18 cellular contexts compared by ENCODE assay signal in the genomic region with DNA sequence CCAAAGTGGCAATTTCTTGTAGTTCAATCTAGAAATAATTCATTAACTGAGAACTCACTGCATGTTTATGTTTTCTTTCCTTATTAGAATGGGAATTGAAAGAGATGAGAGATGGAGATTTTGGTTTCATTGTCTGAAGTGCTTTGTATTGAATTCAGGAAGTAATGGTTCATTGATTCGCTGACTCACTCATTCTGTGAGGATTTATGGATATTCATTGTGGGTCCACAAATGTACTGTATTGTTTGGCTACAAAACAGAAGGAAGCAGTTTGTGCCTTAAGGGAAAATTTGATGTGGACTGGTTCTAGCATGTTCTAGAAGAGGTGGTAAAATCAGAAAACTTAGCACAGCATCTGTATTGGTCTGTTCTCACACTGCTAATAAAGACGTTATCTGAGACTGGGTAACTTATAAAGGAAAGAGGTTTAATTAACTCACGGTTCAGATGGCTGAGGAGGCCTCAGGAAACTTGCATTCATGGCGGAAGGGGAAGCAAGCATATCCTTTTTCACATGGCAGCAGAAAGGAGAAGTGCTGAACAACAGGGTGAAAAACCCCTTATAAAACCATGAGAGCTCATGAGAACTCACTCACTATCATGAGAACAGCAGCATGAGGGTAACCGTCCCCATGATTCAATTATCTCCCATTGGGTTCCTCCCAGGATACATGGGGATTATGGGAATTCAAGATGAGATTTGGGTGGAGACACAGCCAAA.
DNase-seq lines count a peak whose midpoint lies in the region; ATAC-seq, FAIRE-seq and TF ChIP-seq lines count a peak whose summit lies in the region.
"Had no signal": no experiment of that assay in that cellular context is flagged by ENCODE, and none has a peak within 500 bp of the region (broad histone marks: within the 10 kb centered on the region; RNA-seq: fewer than 3 reads in every experiment).

No MANE protein-coding gene starts in this region.

- no peaks in the 10 kb centered on the region for H4K20me1 ChIP-seq in GM12878 (ENCODE audit: control insufficient read depth, insufficient read depth)

- CTCF ChIA-PET in A673 (lab: Charles Lee), result no interaction called here
- CTCF ChIA-PET in GM12878 (lab: Yijun Ruan, JAX), result no interaction called here

- ATAC-seq in GM18867 (IDR thresholded peaks at IDR 0.05; ENCODE audit: unreplicated experiment), result peak; percentile 70
- peak; percentile 52 for ATAC-seq in HG03432 (IDR thresholded peaks at IDR 0.05; ENCODE audit: unreplicated experiment)
- peak; percentile 44; the same call in 2 of the 3 replicates for ATAC-seq in GM12878
- ATAC-seq: left lobe of liver had no signal

- no peak overlapping the region for H3K4me2 ChIP-seq in GM12878 (ENCODE audit: control insufficient read depth, insufficient read depth)
- H3K4me2 ChIP-seq: smooth muscle cell had no signal

- RAD21 ChIA-PET in GM12878 (lab: Charles Lee; ENCODE audit: unreplicated experiment), result no interaction called here

- POLR2A ChIA-PET in A673 (lab: Charles Lee; ENCODE audit: low non-redundant PET) (no interaction called here), GM12878 (lab: Charles Lee) (no interaction called here)

- WGBS in GM12878 (ENCODE audit: insufficient coverage, insufficient replicate concordance, low lambda C conversion rate, missing lambda C conversion rate), result 18% methylated on average over 5 of the region's 5 CpGs

- no peak for TF ChIP-seq CTCF in A673 (conservative IDR thresholded peaks at IDR 0.05; ENCODE audit: low read depth, low read length)
- TF ChIP-seq CTCF in GM12878 (IDR thresholded peaks at IDR 0.05 in 2 of 3, conservative IDR thresholded peaks at IDR 0.05 in 1 of 3; ENCODE audit: control insufficient read depth in 2 of 3, extremely low read depth in 1 of 3, insufficient read depth in 1 of 3, low read depth in 3 of 3, low read length in 3 of 3), result no peak

- H3K36me3 ChIP-seq in A673 (ENCODE audit: insufficient read depth, low read length, poor library complexity, severe bottlenecking) (no peaks in the 10 kb centered on the region), GM12878 (ENCODE audit: control insufficient read depth in 2 of 2, insufficient read depth in 2 of 2, low read length in 1 of 2) (no peaks in the 10 kb centered on the region)
- H3K36me3 ChIP-seq: cardiac muscle cell, HAP-1 had no signal

- no peak for TF ChIP-seq POLR2A in GM12878 (IDR thresholded peaks at IDR 0.05; ENCODE audit: low read depth, low read length)

- no peaks in the 10 kb centered on the region for H3K4me1 ChIP-seq in A673 (ENCODE audit: insufficient read depth, low read length, poor library complexity, severe bottlenecking)
- H3K4me1 ChIP-seq in GM12878 (ENCODE audit: control insufficient read depth, insufficient read depth, low read length), result no peaks in the 10 kb centered on the region
- H3K4me1 ChIP-seq: HAP-1 had no signal

- H3K27ac ChIP-seq in A673 (ENCODE audit: low read depth, low read length, poor library complexity, severe bottlenecking) (no peak overlapping the region), GM12878 (ENCODE audit: control insufficient read depth, insufficient read depth) (no peak overlapping the region)
- H3K27ac ChIP-seq: cardiac muscle cell had no signal

- no peak for TF ChIP-seq EP300 in GM12878 (IDR thresholded peaks at IDR 0.05; ENCODE audit: borderline replicate concordance in 1 of 2, control insufficient read depth in 1 of 2, low read depth in 2 of 2, low read length in 2 of 2)

- H2AFZ ChIP-seq in GM12878 (ENCODE audit: control insufficient read depth, low read depth, low read length), result no peak overlapping the region

- SMC1A ChIA-PET in GM12878 (lab: Charles Lee; ENCODE audit: uncharacterized antibody, unreplicated experiment), result interaction anchor here (0.8 kb wide), 1 partner anchor 11 kb away, joined by 6 read pairs; no protein-coding TSS in a partner anchor

- no peak overlapping the region for H3K9ac ChIP-seq in GM12878 (ENCODE audit: control insufficient read depth, insufficient read depth, low read length)

- no TSS peak for BruUV-seq in A673 (replicated peaks; lab: Mats Ljungman, UMichigan)
- no TSS peak for BruUV-seq in GM12878 (replicated peaks; lab: Mats Ljungman, UMichigan)

- intact Hi-C loops in A673 (cut with micrococcal nuclease; ENCODE audit: unreplicated experiment), result no loop called here
- intact Hi-C loops in GM12878 (cut with micrococcal nuclease; ENCODE audit: unreplicated experiment), result no loop called here

- no peak for FAIRE-seq in GM12878 (lab: Jason Lieb, UNC)

- TF ChIP-seq RAD21 in GM12878 (IDR thresholded peaks at IDR 0.05; ENCODE audit: insufficient read depth, low read depth, low read length), result no peak

- H3K27me3 ChIP-seq in A673 (replicated peaks; ENCODE audit: insufficient read depth, low read depth, low read length, poor library complexity) (no peaks in the 10 kb centered on the region), GM12878 (replicated peaks in 1 of 2; ENCODE audit: control insufficient read depth in 2 of 2, insufficient read depth in 2 of 2, low read length in 1 of 2) (no peaks in the 10 kb centered on the region)
- H3K27me3 ChIP-seq: cardiac muscle cell had no signal

- no peaks in the 10 kb centered on the region for H3K9me3 ChIP-seq in A673 (ENCODE audit: low read depth, low read length, poor library complexity, severe bottlenecking)
- no peaks in the 10 kb centered on the region; the same call in 2 of the 3 replicates for H3K9me3 ChIP-seq in GM12878 (replicated peaks; ENCODE audit: control insufficient read depth, insufficient read depth, low read length)
- H3K9me3 ChIP-seq: HAP-1 had no signal

- in situ Hi-C loops in GM12878 (cut with MboI), result no loop called here

- H3K79me2 ChIP-seq in GM12878 (ENCODE audit: control insufficient read depth, insufficient read depth, low read length), result no peaks in the 10 kb centered on the region

- H3K4me3 ChIP-seq in A673 (ENCODE audit: low read depth, low read length, poor library complexity, severe bottlenecking) (no peak overlapping the region), GM12878 (no peak overlapping the region)
- H3K4me3 ChIP-seq: cardiac muscle cell, HAP-1, smooth muscle cell had no signal

- DNase-seq in A673 (ENCODE audit: low spot score) (peak; percentile 40), GM12878 (ENCODE audit: low read depth, low spot score) (no peak), AG08396 (ENCODE audit: low spot score) (no peak), NCI-H446 treated with DMSO at 0.1 percent for 48 hours (lab: John Stamatoyannopoulos, UW) (no peak), activated gamma-delta T cell treated with Interleukin-2 at 50 U/mL for 16 hours (no peak)
- no peak for DNase-seq in stimulated activated CD4-positive, alpha-beta T cell treated with anti-CD3 and anti-CD28 coated beads, Interleukin-1b, Interleukin-23, amount 100 ng/mL, for 48 hours
- DNase-seq: ACHN; activated naive CD8-positive, alpha-beta T cell treated with anti-CD3 and anti-CD28 coated beads for 36 hours; hypothalamus; NCI-H1048; OCI-M1; stimulated activated naive CD4-positive, alpha-beta T cell had no signal

TF ChIP-seq in GM12878, 131 proteins besides CTCF, POLR2A, EP300 and RAD21:
- peak; percentile 76; the same call in 1 of the 2 replicates for TF ChIP-seq SPI1 (IDR thresholded peaks at IDR 0.05; ENCODE audit: borderline replicate concordance, insufficient read depth, low read depth, low read length)
- 0 out of 4 replicates have a peak, but pooled peaks of 1 of the 2 experiments have one; percentile 16 for TF ChIP-seq ETV6 (conservative IDR thresholded peaks at IDR 0.05 in 1 of 2, IDR thresholded peaks at IDR 0.05 in 1 of 2; ENCODE audit: borderline replicate concordance in 1 of 2, low read depth in 1 of 2)
- no peak for TF ChIP-seq SIN3A (IDR thresholded peaks at IDR 0.05; ENCODE audit: low read depth, low read length)
TF ChIP-seq in GM12878: peak in this region for 2.
